Comparison of ENCODE assay signal across 8 cellular contexts in genomic region chr5:36151434-36152323, GRCh38. TPM values are rescaled to one million over a fixed set of nuclear protein-coding genes. Genes with fewer than 3 reads are reported as not detected.
DNase-seq lines count a peak whose midpoint lies in the region; ATAC-seq and TF ChIP-seq lines count a peak whose summit lies in the region.

LMBRD2 (minus strand) TSS chr5:36151887; CDS start chr5:36143349, 8,538 bp downstream.
SKP2 (plus strand) TSS chr5:36152111; CDS start chr5:36152263, 152 bp downstream.

- H3K4me1 ChIP-seq in ascending aorta (peaks cover 0 to 4% of the 10 kb centered on the region in 2 donors), right cardiac atrium (ENCODE audit: control insufficient read depth, insufficient read depth, low read length) (peaks cover 9% of the 10 kb centered on the region), uterus (peaks cover 0 to 4% of the 10 kb centered on the region in 2 donors)

- peak; percentile 96 for DNase-seq in NCI-H187 treated with DMSO at 0.1 percent for 48 hours (lab: John Stamatoyannopoulos, UW)
- DNase-seq in ascending aorta (ENCODE audit: low spot score in 2 of 2) = peak; percentile 93 to 99
- peak; percentile 98 to 99 (median 98) for DNase-seq in right cardiac atrium
- peak; percentile 94 for DNase-seq in pulmonary artery endothelial cell (ENCODE audit: low read depth, low spot score)
- peak; percentile 96 to 97 for DNase-seq in uterus

- TF ChIP-seq CTCF in ascending aorta (IDR thresholded peaks at IDR 0.05) (peak in 1 of 3 experiments; percentile 4), uterus (IDR thresholded peaks at IDR 0.05) (peak in 1 of 4 experiments; percentile 43)

- under 1% methylated on average over 81 of the region's 81 CpGs for WGBS in right cardiac atrium

- ATAC-seq in GM18499 (IDR thresholded peaks at IDR 0.05; ENCODE audit: insufficient read depth, unreplicated experiment) = peak; percentile 98
- peak; percentile 99 for ATAC-seq in HG02943 (IDR thresholded peaks at IDR 0.05; ENCODE audit: low read depth, unreplicated experiment)
- peak; percentile 100 for ATAC-seq in right cardiac atrium

- no peaks in the 10 kb centered on the region for H3K9me3 ChIP-seq in ascending aorta
- H3K9me3 ChIP-seq in right cardiac atrium (ENCODE audit: control insufficient read depth, low read length) = peaks cover 2% of the 10 kb centered on the region
- no peaks in the 10 kb centered on the region for H3K9me3 ChIP-seq in uterus

- peak; percentile 43 to 47 for TF ChIP-seq POLR2A in uterus (IDR thresholded peaks at IDR 0.05)

- H3K4me3 ChIP-seq in ascending aorta (peak within 1 kb of the TSS; percentile 83 to 92), right cardiac atrium (ENCODE audit: low read length) (peak within 1 kb of the TSS; percentile 91), uterus (peak within 1 kb of the TSS; percentile 80 to 94)

- H3K36me3 ChIP-seq in ascending aorta = peaks cover 0 to 4% of the 10 kb centered on the region in 2 donors
- H3K36me3 ChIP-seq in uterus = no peaks in the 10 kb centered on the region

- intact Hi-C loops in T-helper 2 cell treated with Interferon-gamma antibody and Interleukin-4, amounts not matched to agents 100 ng/mL and 5 ng/mL, for 36 hours (cut with micrococcal nuclease) = loop anchor here (1.0 to 10.0 kb wide), 7 partner anchors 17 to 1222 kb away; partner anchors contain the start of genes DNAJC21, NIPBL and NUP155
- intact Hi-C loops in ascending aorta (cut with DNase I) = loop anchor here (2.0 to 5.0 kb wide), 5 partner anchors 91 to 1219 kb away; partner anchors contain the start of genes NIPBL, NUP155 and RANBP3L
- intact Hi-C loops in right cardiac atrium (cut with DNase I) = no loop called here
- intact Hi-C loops in uterus (cut with DNase I; ENCODE audit: low total_unique reads) = no loop called here

- H3K27me3 ChIP-seq in ascending aorta (no peaks in the 10 kb centered on the region), right cardiac atrium (ENCODE audit: control insufficient read depth, insufficient read depth) (no peaks in the 10 kb centered on the region), uterus (no peaks in the 10 kb centered on the region)

- H3K27ac ChIP-seq in ascending aorta = peak within 1 kb of the TSS; percentile 83 to 84
- peak within 1 kb of the TSS; percentile 75 for H3K27ac ChIP-seq in right cardiac atrium (ENCODE audit: low read length)
- peak within 1 kb of the TSS; percentile 58 to 72 for H3K27ac ChIP-seq in uterus

RNA-seq across cellular contexts. Expression of gene LMBRD2, which starts in this region (rescaled TPM):
- total RNA-seq in T-helper 2 cell treated with Interferon-gamma antibody and Interleukin-4, amounts not matched to agents 100 ng/mL and 5 ng/mL, for 36 hours = 11.6 and 14.8 TPM in 2 replicates
- 24.5 TPM for total RNA-seq in ascending aorta
- 10 to 100 TPM; 10.9 to 13.7 (median 13.0) TPM for total RNA-seq in right cardiac atrium
- 4.2 TPM for polyA plus RNA-seq in right cardiac atrium
- total RNA-seq in pulmonary artery endothelial cell = 5.1 and 13.8 TPM in 2 replicates
- 10 to 100 TPM in 2 of 4 donors, 1 to 10 TPM in 2; 2.3 to 17.9 (median 8.0) TPM for total RNA-seq in uterus

RNA-seq across cellular contexts. Expression of gene SKP2, which starts in this region (rescaled TPM):
- 45.5 and 46.6 TPM in 2 replicates for total RNA-seq in T-helper 2 cell treated with Interferon-gamma antibody and Interleukin-4, amounts not matched to agents 100 ng/mL and 5 ng/mL, for 36 hours
- total RNA-seq in ascending aorta (14.4 TPM), right cardiac atrium (1 to 10 TPM; 6.5 to 7.9 (median 7.1) TPM), pulmonary artery endothelial cell (23.9 and 51.7 TPM in 2 replicates), uterus (10 to 100 TPM in 2 of 4 donors, 1 to 10 TPM in 2; 2.3 to 56.8 (median 9.5) TPM)
- 1.9 TPM for polyA plus RNA-seq in right cardiac atrium

Comparison
In these comparisons a context has a peak if more than half of its experiments do, and no peak if none do; other contexts are left out.
1. Peak in every context shown above with its lines: DNase-seq, ATAC-seq, H3K4me3 ChIP-seq and H3K27ac ChIP-seq.
2. intact Hi-C loops: an anchor here in T-helper 2 cell treated with Interferon-gamma antibody and Interleukin-4, amounts not matched to agents 100 ng/mL and 5 ng/mL, for 36 hours (1.0 to 10.0 kb wide) and ascending aorta (2.0 to 5.0 kb wide); none called in right cardiac atrium and uterus.